ENCODE assay signal across 9 cellular contexts in the genomic region with DNA sequence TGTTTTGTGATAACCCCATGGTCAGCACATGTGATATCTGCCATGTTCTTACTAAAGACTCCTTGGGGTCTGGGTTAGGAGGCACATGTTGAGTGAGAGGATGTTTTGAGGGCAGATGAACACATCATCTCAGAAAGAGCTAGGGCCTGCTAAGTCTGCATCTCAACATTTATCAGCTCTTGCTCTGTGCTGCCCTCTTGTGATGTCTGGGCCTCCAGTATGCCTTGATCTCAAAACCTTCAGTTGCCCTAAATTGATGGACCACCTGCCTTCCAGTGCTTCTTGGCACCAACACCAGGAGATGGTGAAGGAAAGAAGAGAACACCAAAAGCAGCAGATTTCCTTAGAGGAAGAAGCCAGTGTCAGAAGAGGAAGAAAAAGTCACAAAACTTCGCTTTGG. TPM values are rescaled to one million over a fixed set of nuclear protein-coding genes. Genes with fewer than 3 reads are reported as not detected.
DNase-seq lines count a peak whose midpoint lies in the region; ATAC-seq and TF ChIP-seq lines count a peak whose summit lies in the region.
"Had no signal": no experiment of that assay in that cellular context is flagged by ENCODE, and none has a peak within 500 bp of the region (broad histone marks: within the 10 kb centered on the region; RNA-seq: fewer than 3 reads in every experiment).

No MANE protein-coding gene starts in this region.

- peaks cover 5% of the 10 kb centered on the region for H3K36me3 Mint-ChIP-seq in mesothelial cell of epicardium

- CTCF ChIA-PET in Panc1 (lab: Charles Lee), result no interaction called here

- ATAC-seq in Panc1, result peak; percentile 60; the same call in 1 of the 2 replicates
- ATAC-seq in GM18909 (IDR thresholded peaks at IDR 0.05; ENCODE audit: poor library complexity, unreplicated experiment), result no peak

- no TSS peak for BruUV-seq in Panc1 (replicated peaks; lab: Mats Ljungman, UMichigan)

- peaks cover 11% of the 10 kb centered on the region for H3K4me1 Mint-ChIP-seq in mesothelial cell of epicardium

- H3K9me3 Mint-ChIP-seq in mesothelial cell of epicardium, result peaks cover 10% of the 10 kb centered on the region
- H3K9me3 Mint-ChIP-seq: stimulated activated naive CD8-positive, alpha-beta T cell treated with anti-CD3 and anti-CD28 coated beads, Interleukin-15, Interleukin-2, amounts not matched to agents 100 ng/mL and 50 ng/mL, for 24 hours had no signal

- no peaks in the 10 kb centered on the region for H3K27me3 ChIP-seq in Panc1 (ENCODE audit: control insufficient read depth, insufficient read depth, low read length)

- intact Hi-C loops in Panc1 (cut with micrococcal nuclease; ENCODE audit: unreplicated experiment), result no loop called here

- H3K27ac Mint-ChIP-seq in mesothelial cell of epicardium, result no peak overlapping the region
- H3K27ac Mint-ChIP-seq: stimulated activated naive CD8-positive, alpha-beta T cell treated with anti-CD3 and anti-CD28 coated beads, Interleukin-15, Interleukin-2, amounts not matched to agents 100 ng/mL and 50 ng/mL, for 24 hours had no signal

- no peaks in the 10 kb centered on the region for H3K9me3 ChIP-seq in Panc1 (ENCODE audit: control insufficient read depth, insufficient read depth, low read depth, low read length)

- H3K4me1 ChIP-seq in Panc1 (ENCODE audit: control insufficient read depth, insufficient read depth, low read length), result peaks cover 6% of the 10 kb centered on the region

- no peak overlapping the region for H3K4me3 Mint-ChIP-seq in mesothelial cell of epicardium
- H3K4me3 Mint-ChIP-seq: stimulated activated naive CD8-positive, alpha-beta T cell treated with anti-CD3 and anti-CD28 coated beads, Interleukin-15, Interleukin-2, amounts not matched to agents 100 ng/mL and 50 ng/mL, for 24 hours had no signal

- no peaks in the 10 kb centered on the region for H3K27me3 Mint-ChIP-seq in mesothelial cell of epicardium (ENCODE audit: low read depth)
- H3K27me3 Mint-ChIP-seq: stimulated activated naive CD8-positive, alpha-beta T cell treated with anti-CD3 and anti-CD28 coated beads, Interleukin-15, Interleukin-2, amounts not matched to agents 100 ng/mL and 50 ng/mL, for 24 hours had no signal

- H3K27ac ChIP-seq in Panc1 (ENCODE audit: low read length), result no peak overlapping the region

- POLR2A ChIA-PET in Panc1 (lab: Charles Lee), result interaction anchor here (0.5 kb wide), 1 partner anchor 18 kb away, joined by 5 read pairs; no protein-coding TSS in a partner anchor

- no peak overlapping the region for H3K4me3 ChIP-seq in Panc1 (ENCODE audit: low read depth in 2 of 2, low read length in 2 of 2)

- no peaks in the 10 kb centered on the region for H3K36me3 ChIP-seq in Panc1 (ENCODE audit: control insufficient read depth, insufficient read depth, low read length)

- TF ChIP-seq CTCF in GM13977 (IDR thresholded peaks at IDR 0.05; ENCODE audit: extremely low read depth, insufficient read depth, missing control alignments), result peak; percentile 57
- TF ChIP-seq CTCF in Panc1 (IDR thresholded peaks at IDR 0.05), result peak; percentile 72
- TF ChIP-seq CTCF in mesothelial cell of epicardium (IDR thresholded peaks at IDR 0.05; ENCODE audit: unreplicated experiment), result no peak

- in situ Hi-C loops in GM13977 (cut with MboI; ENCODE audit: low pct_unique_long_range_greater_than_20kb, low sequenced_read_pairs, unreplicated experiment), result no loop called here
- in situ Hi-C loops in Panc1 (cut with HindIII; ENCODE audit: low pct_unique_long_range_greater_than_20kb, low sequenced_read_pairs), result no loop called here

- DNase-seq in A172 (ENCODE audit: low spot score), result peak; percentile 45
- no peak for DNase-seq in GM13977 (ENCODE audit: low spot score)
- no peak for DNase-seq in Panc1 (ENCODE audit: low read depth, low spot score)
- DNase-seq in germinal center (ENCODE audit: low spot score), result peak; percentile 2
- DNase-seq in mesothelial cell of epicardium (ENCODE audit: low spot score in 2 of 2, unreplicated experiment in 2 of 2), result no peak
- no peak for DNase-seq in NK-92 (lab: John Stamatoyannopoulos, UW; ENCODE audit: unreplicated experiment)
- no peak for DNase-seq in NCI-H2171 treated with DMSO at 0.1 percent for 48 hours (lab: John Stamatoyannopoulos, UW)

RNA-seq across cellular contexts. Expression of a gene that starts 22.5 kb away (rescaled TPM):
- total RNA-seq in A172 (2014; rRNA removed; shearing (Covaris generic)), result 13.0 and 15.1 TPM in 2 replicates
- 32.4 TPM for total RNA-seq in Panc1 (2021; ENCODE audit: unreplicated experiment)
- polyA plus RNA-seq in Panc1 (2012; ENCODE audit: insufficient read length), result 14.0 TPM
- 48.3 to 52.5 TPM (median 48.8 TPM) in 3 replicates for total RNA-seq in mesothelial cell of epicardium

Comparison
In these comparisons a context has a peak if more than half of its experiments do, and no peak if none do; other contexts are left out.
1. DNase-seq: peak in A172 (single experiment) and germinal center (single experiment); none in GM13977 (single experiment), Panc1 (single experiment), mesothelial cell of epicardium (0 of 2), NK-92 (single experiment) and NCI-H2171 treated with DMSO at 0.1 percent for 48 hours (single experiment).